Comparison of ENCODE assay signal across 8 cellular contexts in the genomic region with DNA sequence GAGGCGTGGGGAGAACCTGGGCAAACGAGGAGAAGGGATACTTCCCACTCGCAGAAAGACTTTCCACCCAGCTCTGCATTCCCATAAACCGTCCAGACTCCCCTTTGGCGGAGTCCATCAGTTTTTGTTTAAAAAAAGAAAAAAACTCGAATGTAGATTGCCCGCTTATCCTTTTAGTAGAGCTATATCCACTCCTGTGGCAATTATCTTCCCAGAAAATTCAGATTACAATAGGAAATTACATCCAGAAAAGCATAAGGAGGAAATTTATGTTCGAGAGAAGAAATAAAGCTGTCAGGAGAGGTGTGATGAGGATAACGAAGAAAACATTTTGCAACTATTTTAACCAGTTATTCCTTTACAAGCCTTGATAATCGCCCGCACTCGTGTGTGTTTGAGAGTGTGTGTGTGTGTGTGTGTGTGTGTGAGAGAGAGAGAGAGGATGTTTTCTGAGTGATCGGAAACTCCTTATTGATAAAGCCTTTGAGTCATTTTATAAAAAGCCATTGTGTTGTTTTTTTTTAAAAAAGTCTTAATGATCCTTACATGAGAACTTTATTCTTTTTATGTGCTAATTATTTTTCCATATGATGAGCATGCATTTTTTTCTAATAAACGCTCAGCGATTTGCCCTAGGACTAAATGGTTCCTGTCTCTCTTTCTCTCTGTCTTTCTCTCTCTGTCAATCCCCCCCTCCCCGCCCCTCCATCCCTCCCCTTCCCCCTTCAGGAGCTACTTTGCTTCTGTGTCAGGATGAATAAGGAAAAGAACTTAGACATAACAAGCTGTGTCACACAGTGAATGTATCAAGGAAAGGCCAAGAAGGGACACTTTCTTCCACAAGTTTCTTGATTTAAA. TPM values are rescaled to one million over a fixed set of nuclear protein-coding genes. Genes with fewer than 3 reads are reported as not detected.
DNase-seq lines count a peak whose midpoint lies in the region; ATAC-seq and TF ChIP-seq lines count a peak whose summit lies in the region.

No MANE protein-coding gene starts in this region.

- H3K79me2 ChIP-seq in smooth muscle cell (ENCODE audit: low read depth) = peaks cover 40% of the 10 kb centered on the region

- H3K9ac ChIP-seq in iPS-20b (ENCODE audit: low read depth, low read length) (peak overlapping the region; percentile 92), smooth muscle cell (ENCODE audit: low read depth) (peak overlapping the region; percentile 91)

- H3K36me3 Mint-ChIP-seq in activated naive CD8-positive, alpha-beta T cell = no peaks in the 10 kb centered on the region

- peak overlapping the region; percentile 98 for H3K27ac Mint-ChIP-seq in activated naive CD8-positive, alpha-beta T cell

- H3K4me1 Mint-ChIP-seq in activated naive CD8-positive, alpha-beta T cell (ENCODE audit: low read depth) = peaks cover 41% of the 10 kb centered on the region

- H3K9me3 Mint-ChIP-seq in activated naive CD8-positive, alpha-beta T cell (ENCODE audit: low read depth) = no peaks in the 10 kb centered on the region

- DNase-seq in EL (peak; percentile 28), NCI-H146 treated with DMSO at 0.1 percent for 48 hours (lab: John Stamatoyannopoulos, UW; ENCODE audit: unreplicated experiment) (peak; percentile 39), smooth muscle cell (lab: John Stamatoyannopoulos, UW; ENCODE audit: unreplicated experiment) (no peak), NCI-H446 (lab: John Stamatoyannopoulos, UW) (no peak)

- H3K4me2 ChIP-seq in smooth muscle cell = peak overlapping the region; percentile 99

- peaks cover 29% of the 10 kb centered on the region for H4K20me1 ChIP-seq in smooth muscle cell (ENCODE audit: low read depth)

- H3K4me3 ChIP-seq in iPS-20b (ENCODE audit: low read length) (peak overlapping the region; percentile 94), smooth muscle cell (peak overlapping the region; percentile 97)

- no peak for TF ChIP-seq CTCF in smooth muscle cell (IDR thresholded peaks at IDR 0.05; ENCODE audit: borderline replicate concordance, insufficient read depth, poor library complexity, severe bottlenecking)

- H3K27me3 Mint-ChIP-seq in activated naive CD8-positive, alpha-beta T cell = no peaks in the 10 kb centered on the region

- H3K27ac ChIP-seq in iPS-20b (ENCODE audit: low read length) = no peak overlapping the region
- peak overlapping the region; percentile 94 for H3K27ac ChIP-seq in smooth muscle cell (ENCODE audit: low read depth)

- H3K36me3 ChIP-seq in iPS-20b (ENCODE audit: insufficient read depth, low read depth, low read length) (no peaks in the 10 kb centered on the region), smooth muscle cell (ENCODE audit: low read depth) (no peaks in the 10 kb centered on the region)

- WGBS in smooth muscle cell (ENCODE audit: low lambda C conversion rate) = 2% methylated on average over 16 of the region's 16 CpGs

- no peaks in the 10 kb centered on the region for H3K27me3 ChIP-seq in iPS-20b (ENCODE audit: insufficient read depth, low read length)
- no peaks in the 10 kb centered on the region for H3K27me3 ChIP-seq in smooth muscle cell (ENCODE audit: low read depth)

- H3K9me3 ChIP-seq in iPS-20b (ENCODE audit: insufficient read depth, low read depth, low read length) (no peaks in the 10 kb centered on the region), smooth muscle cell (replicated peaks; ENCODE audit: low read depth) (no peaks in the 10 kb centered on the region)

- peak overlapping the region; percentile 86 for H2AFZ ChIP-seq in smooth muscle cell (ENCODE audit: low read depth)

- ATAC-seq in HG02798 (IDR thresholded peaks at IDR 0.05; ENCODE audit: poor library complexity, unreplicated experiment) (no peak), HG03565 (IDR thresholded peaks at IDR 0.05; ENCODE audit: unreplicated experiment) (no peak)

- peaks cover 28% of the 10 kb centered on the region for H3K4me1 ChIP-seq in iPS-20b (ENCODE audit: insufficient read depth, low read length)
- H3K4me1 ChIP-seq in smooth muscle cell (ENCODE audit: low read depth) = peaks cover 21% of the 10 kb centered on the region

- peak overlapping the region; percentile 96 for H3K4me3 Mint-ChIP-seq in activated naive CD8-positive, alpha-beta T cell

- peaks cover 10% of the 10 kb centered on the region for H3F3A ChIP-seq in smooth muscle cell (ENCODE audit: low read depth)

RNA-seq across cellular contexts. Expression of gene PPP3R1, which starts 1.1 kb away (rescaled TPM):
- total RNA-seq in smooth muscle cell = 33.5 and 39.1 TPM in 2 replicates
- polyA plus RNA-seq in smooth muscle cell = 3.1 and 4.7 TPM in 2 replicates

Comparison
In these comparisons a context has a peak if more than half of its experiments do, and no peak if none do; other contexts are left out.
1. DNase-seq: peak in EL (single experiment) and NCI-H146 treated with DMSO at 0.1 percent for 48 hours (single experiment); none in smooth muscle cell (single experiment) and NCI-H446 (0 of 2).